Comparison of ENCODE assay signal across 9 cellular contexts in the genomic region with DNA sequence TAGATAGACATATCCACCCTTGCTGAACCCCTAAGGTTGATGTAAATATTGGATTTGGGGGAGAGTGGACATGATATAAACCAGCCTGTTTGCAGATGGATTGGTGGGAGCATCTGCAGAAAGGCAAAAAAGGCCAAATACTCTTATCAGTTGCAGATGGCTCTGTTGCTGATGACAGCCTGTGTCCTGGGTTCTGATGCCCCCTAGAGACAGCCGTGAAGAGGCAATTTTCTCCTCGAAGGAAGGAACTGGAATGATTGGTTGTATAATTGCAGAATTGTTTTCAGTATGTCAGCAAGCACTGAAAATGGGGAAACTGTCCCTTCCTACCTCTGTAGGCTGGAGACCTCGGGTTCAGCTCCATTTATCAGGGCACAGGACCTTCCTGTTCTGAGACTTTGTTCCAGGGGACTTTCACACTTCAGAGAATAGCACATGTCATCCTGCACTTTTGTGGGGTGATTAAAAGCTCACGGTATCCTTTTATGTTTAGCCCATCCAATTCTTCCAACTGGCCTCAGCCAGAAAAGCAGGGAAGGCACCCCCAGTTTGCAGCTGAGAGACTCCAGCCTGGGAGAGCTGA.
A peak's percentile ranks its signal among the peaks of the same experiment; 100 is the strongest.
DNase-seq lines count a peak whose midpoint lies in the region; ATAC-seq and TF ChIP-seq lines count a peak whose summit lies in the region.
"Had no signal": no experiment of that assay in that cellular context is flagged by ENCODE, and none has a peak within 500 bp of the region (broad histone marks: within the 10 kb centered on the region; RNA-seq: fewer than 3 reads in every experiment).

No MANE protein-coding gene starts in this region.

- H2AFZ ChIP-seq in MM.1S (ENCODE audit: low read length) = no peak overlapping the region

- H4K20me1 ChIP-seq in MM.1S (ENCODE audit: insufficient read depth, low read length) = no peaks in the 10 kb centered on the region

- H3K27ac Mint-ChIP-seq in activated CD4-positive, alpha-beta memory T cell treated with anti-CD3 and anti-CD28 coated beads for 36 hours = no peak overlapping the region
- H3K27ac Mint-ChIP-seq in activated naive CD4-positive, alpha-beta T cell treated with anti-CD3 and anti-CD28 coated beads, Interleukin-2, amount 10 ng/mL, durations not matched to agents 7 days and 5 days = no peak overlapping the region

- H3K79me2 ChIP-seq in MM.1S (ENCODE audit: low read length) = no peaks in the 10 kb centered on the region

- no peaks in the 10 kb centered on the region for H3K9me3 Mint-ChIP-seq in activated CD4-positive, alpha-beta memory T cell treated with anti-CD3 and anti-CD28 coated beads for 36 hours
- H3K9me3 Mint-ChIP-seq in activated naive CD4-positive, alpha-beta T cell treated with anti-CD3 and anti-CD28 coated beads, Interleukin-2, amount 10 ng/mL, durations not matched to agents 7 days and 5 days = no peaks in the 10 kb centered on the region

- H3F3A ChIP-seq in MM.1S (ENCODE audit: insufficient read depth, low read length) = no peaks in the 10 kb centered on the region

- H3K36me3 Mint-ChIP-seq in activated CD4-positive, alpha-beta memory T cell treated with anti-CD3 and anti-CD28 coated beads for 36 hours = peaks cover 3% of the 10 kb centered on the region
- H3K36me3 Mint-ChIP-seq in activated naive CD4-positive, alpha-beta T cell treated with anti-CD3 and anti-CD28 coated beads, Interleukin-2, amount 10 ng/mL, durations not matched to agents 7 days and 5 days = no peaks in the 10 kb centered on the region

- H3K4me1 Mint-ChIP-seq in activated CD4-positive, alpha-beta memory T cell treated with anti-CD3 and anti-CD28 coated beads for 36 hours (ENCODE audit: low read depth) = peaks cover 15% of the 10 kb centered on the region
- H3K4me1 Mint-ChIP-seq in activated naive CD4-positive, alpha-beta T cell treated with anti-CD3 and anti-CD28 coated beads, Interleukin-2, amount 10 ng/mL, durations not matched to agents 7 days and 5 days = peaks cover 5% of the 10 kb centered on the region

- POLR2A ChIA-PET in activated CD4-positive, alpha-beta memory T cell treated with anti-CD3 and anti-CD28 coated beads for 36 hours (lab: Charles Lee) = no interaction called here

- H3K36me3 ChIP-seq in MM.1S (replicated peaks; ENCODE audit: insufficient read depth, low read length) (no peaks in the 10 kb centered on the region), heart right ventricle (peaks cover 0 to 58% (median 0%) of the 10 kb centered on the region in 9 donors), skeletal muscle satellite cell (ENCODE audit: insufficient read depth, low read length) (peaks cover 27% of the 10 kb centered on the region)

- H3K4me1 ChIP-seq in MM.1S (ENCODE audit: low read length) (no peaks in the 10 kb centered on the region), heart right ventricle (peaks cover 5 to 50% (median 32%) of the 10 kb centered on the region in 9 donors), skeletal muscle satellite cell (ENCODE audit: control insufficient read depth, insufficient read depth, low read length) (peaks cover 50% of the 10 kb centered on the region)

- H3K4me3 ChIP-seq in MM.1S (ENCODE audit: low read length) (no peak overlapping the region), heart right ventricle (no peak overlapping the region), skeletal muscle satellite cell (ENCODE audit: low read length) (no peak overlapping the region)
- H3K4me3 ChIP-seq: BLaER1 had no signal

- intact Hi-C loops in activated CD4-positive, alpha-beta memory T cell treated with anti-CD3 and anti-CD28 coated beads for 36 hours (cut with micrococcal nuclease) = loop anchor here (10.0 kb wide), 1 partner anchor 150 kb away; no protein-coding TSS in a partner anchor
- intact Hi-C loops in heart right ventricle (cut with DNase I) = loop anchor here in 1 of 10 donors (1.0 kb wide), 1 partner anchor 257 kb away; no protein-coding TSS in a partner anchor

- H3K4me2 ChIP-seq in MM.1S (ENCODE audit: low read depth, low read length) = no peak overlapping the region
- no peak overlapping the region for H3K4me2 ChIP-seq in skeletal muscle satellite cell (ENCODE audit: low read length)
- H3K4me2 ChIP-seq: BLaER1 had no signal

- ATAC-seq in heart right ventricle = peak in 5 of 8 donors; percentile 21 to 53 (median 39)
- no peak for ATAC-seq in GM18868 (IDR thresholded peaks at IDR 0.05; ENCODE audit: unreplicated experiment)

- CTCF ChIA-PET in activated CD4-positive, alpha-beta memory T cell treated with anti-CD3 and anti-CD28 coated beads for 36 hours (lab: Charles Lee) = interaction anchor here (0.6 to 1.8 kb wide), 7 partner anchors 9 to 385 kb away, joined by 3 to 7 read pairs (median 4); no protein-coding TSS in a partner anchor
- CTCF ChIA-PET in activated naive CD4-positive, alpha-beta T cell treated with anti-CD3 and anti-CD28 coated beads, Interleukin-2, amount 10 ng/mL, durations not matched to agents 7 days and 5 days (lab: Charles Lee) = interaction anchor here (1.0 to 2.5 kb wide), 3 partner anchors 10 to 172 kb away, joined by 3 to 10 read pairs (median 5); no protein-coding TSS in a partner anchor

- DNase-seq in NCI-H1105 treated with DMSO at 0.1 percent for 48 hours (lab: John Stamatoyannopoulos, UW) (peak; percentile 3), NCI-H1105 (lab: John Stamatoyannopoulos, UW) (no peak), MM.1S (peak; percentile 34), heart right ventricle (no peak)
- peak; percentile 20 for DNase-seq in activated CD4-positive, alpha-beta memory T cell treated with anti-CD3 and anti-CD28 coated beads for 36 hours
- DNase-seq in activated naive CD4-positive, alpha-beta T cell treated with anti-CD3 and anti-CD28 coated beads, Interleukin-2, amount 10 ng/mL, durations not matched to agents 7 days and 5 days = no peak

- peak; percentile 54 for TF ChIP-seq CTCF in MM.1S (IDR thresholded peaks at IDR 0.05; ENCODE audit: low read length)
- TF ChIP-seq CTCF in heart right ventricle (IDR thresholded peaks at IDR 0.05) = peak in 7 of 9 donors; percentile 27 to 64 (median 53)

- H3K27me3 ChIP-seq in MM.1S (replicated peaks; ENCODE audit: insufficient read depth, low read length) = no peaks in the 10 kb centered on the region
- no peaks in the 10 kb centered on the region for H3K27me3 ChIP-seq in heart right ventricle
- H3K27me3 ChIP-seq in skeletal muscle satellite cell (ENCODE audit: control insufficient read depth, insufficient read depth, low read length) = no peaks in the 10 kb centered on the region
- H3K27me3 ChIP-seq: BLaER1 had no signal

- no peaks in the 10 kb centered on the region for H3K9me2 ChIP-seq in MM.1S (replicated peaks; ENCODE audit: insufficient read depth, low read length)

- no peak overlapping the region for H3K27ac ChIP-seq in MM.1S (ENCODE audit: low read length)
- peak overlapping the region in 1 of 10 donors; percentile 22 for H3K27ac ChIP-seq in heart right ventricle
- H3K27ac ChIP-seq: BLaER1 had no signal

- H3K27me3 Mint-ChIP-seq in activated CD4-positive, alpha-beta memory T cell treated with anti-CD3 and anti-CD28 coated beads for 36 hours = no peaks in the 10 kb centered on the region
- no peaks in the 10 kb centered on the region for H3K27me3 Mint-ChIP-seq in activated naive CD4-positive, alpha-beta T cell treated with anti-CD3 and anti-CD28 coated beads, Interleukin-2, amount 10 ng/mL, durations not matched to agents 7 days and 5 days

- no peak overlapping the region for H3K4me3 Mint-ChIP-seq in activated CD4-positive, alpha-beta memory T cell treated with anti-CD3 and anti-CD28 coated beads for 36 hours
- no peak overlapping the region for H3K4me3 Mint-ChIP-seq in activated naive CD4-positive, alpha-beta T cell treated with anti-CD3 and anti-CD28 coated beads, Interleukin-2, amount 10 ng/mL, durations not matched to agents 7 days and 5 days

- H3K9me3 ChIP-seq in MM.1S (replicated peaks; ENCODE audit: insufficient read depth, low read length) (no peaks in the 10 kb centered on the region), heart right ventricle (no peaks in the 10 kb centered on the region), skeletal muscle satellite cell (replicated peaks; ENCODE audit: low read length) (no peaks in the 10 kb centered on the region)
- H3K9me3 ChIP-seq: BLaER1 had no signal

- no peak overlapping the region for H3K9ac ChIP-seq in MM.1S (ENCODE audit: low read length)
- H3K9ac ChIP-seq in skeletal muscle satellite cell (ENCODE audit: low read depth, low read length) = peak overlapping the region; percentile 67
- H3K9ac ChIP-seq: BLaER1 had no signal

- 24 to 28% methylated on average over 4 of the region's 4 CpGs for WGBS in heart right ventricle, 2 donors

Comparison
In these comparisons a context has a peak if more than half of its experiments do, and no peak if none do; other contexts are left out.
1. DNase-seq: peak in NCI-H1105 treated with DMSO at 0.1 percent for 48 hours (single experiment), MM.1S (single experiment) and activated CD4-positive, alpha-beta memory T cell treated with anti-CD3 and anti-CD28 coated beads for 36 hours (single experiment); none in NCI-H1105 (single experiment), heart right ventricle (0 of 2) and activated naive CD4-positive, alpha-beta T cell treated with anti-CD3 and anti-CD28 coated beads, Interleukin-2, amount 10 ng/mL, durations not matched to agents 7 days and 5 days (single experiment).